In genomic region chr14:104864267-104865068, GRCh38 we compare ENCODE assay signal across 8 cellular contexts. TPM values are rescaled to one million over a fixed set of nuclear protein-coding genes. Genes with fewer than 3 reads are reported as not detected.
A peak's percentile ranks its signal among the peaks of the same experiment; 100 is the strongest.
DNase-seq lines count a peak whose midpoint lies in the region; ATAC-seq and TF ChIP-seq lines count a peak whose summit lies in the region.

No MANE protein-coding gene starts in this region.

- H3K27me3 Mint-ChIP-seq in endothelial cell (ENCODE audit: unreplicated experiment): peaks cover 9% of the 10 kb centered on the region
- H3K27me3 Mint-ChIP-seq in naive thymus-derived CD8-positive, alpha-beta T cell: peaks cover 1 to 32% (median 12%) of the 10 kb centered on the region in 5 donors

- H3K27ac ChIP-seq in SJSA1: no peak overlapping the region

- POLR2A ChIA-PET in naive thymus-derived CD8-positive, alpha-beta T cell (lab: Charles Lee): interaction anchor here (0.6 kb wide), 1 partner anchor 536 kb away, joined by 5 read pairs; no protein-coding TSS in a partner anchor

- peak overlapping the region; percentile 25 for H3K4me3 ChIP-seq in SJSA1

- H3K9me3 Mint-ChIP-seq in endothelial cell (ENCODE audit: unreplicated experiment): no peaks in the 10 kb centered on the region
- H3K9me3 Mint-ChIP-seq in naive thymus-derived CD8-positive, alpha-beta T cell: peaks cover 0 to 3% (median 0%) of the 10 kb centered on the region in 9 donors

- H3K4me1 Mint-ChIP-seq in endothelial cell (ENCODE audit: unreplicated experiment): no peaks in the 10 kb centered on the region
- peaks cover 7 to 12% (median 9%) of the 10 kb centered on the region in 4 donors for H3K4me1 Mint-ChIP-seq in naive thymus-derived CD8-positive, alpha-beta T cell

- TF ChIP-seq CTCF in endothelial cell (IDR thresholded peaks at IDR 0.05; ENCODE audit: unreplicated experiment): no peak

- no peak overlapping the region for H3K27ac Mint-ChIP-seq in endothelial cell (ENCODE audit: unreplicated experiment)
- H3K27ac Mint-ChIP-seq in naive thymus-derived CD8-positive, alpha-beta T cell: peak overlapping the region in 1 of 10 donors; percentile 43

- DNase-seq in DMS 273 (lab: John Stamatoyannopoulos, UW; ENCODE audit: unreplicated experiment) (peak; percentile 50), DMS 273 treated with DMSO at 0.1 percent for 48 hours (lab: John Stamatoyannopoulos, UW) (no peak), SJSA1 (ENCODE audit: low read depth in 1 of 2, low spot score in 2 of 2) (no peak), endothelial cell (ENCODE audit: low spot score) (peak; percentile 18)
- peak in 2 of 10 donors; percentile 21 to 22 for DNase-seq in naive thymus-derived CD8-positive, alpha-beta T cell

- H3K36me3 Mint-ChIP-seq in endothelial cell (ENCODE audit: low read depth, unreplicated experiment): peaks cover 6% of the 10 kb centered on the region
- no peaks in the 10 kb centered on the region for H3K36me3 Mint-ChIP-seq in naive thymus-derived CD8-positive, alpha-beta T cell

- H3K9me3 ChIP-seq in SJSA1 (replicated peaks): no peaks in the 10 kb centered on the region

- H3K4me1 ChIP-seq in SJSA1 (replicated peaks): peaks cover 16% of the 10 kb centered on the region

- H3K27me3 ChIP-seq in SJSA1 (replicated peaks): peaks cover 10% of the 10 kb centered on the region

- peak overlapping the region; percentile 59 for H3K4me3 Mint-ChIP-seq in endothelial cell (ENCODE audit: unreplicated experiment)
- H3K4me3 Mint-ChIP-seq in naive thymus-derived CD8-positive, alpha-beta T cell: peak overlapping the region; percentile 36 to 68 (median 54)

- peak in 1 of 2 donors; percentile 32 for ATAC-seq in naive thymus-derived CD8-positive, alpha-beta T cell
- no peak for ATAC-seq in GM18519 (IDR thresholded peaks at IDR 0.05; ENCODE audit: low FRiP score, unreplicated experiment)
- ATAC-seq in GM18511 (IDR thresholded peaks at IDR 0.05; ENCODE audit: unreplicated experiment): no peak
- no peak for ATAC-seq in GM18498 (IDR thresholded peaks at IDR 0.05; ENCODE audit: unreplicated experiment)

- H3K36me3 ChIP-seq in SJSA1: 0 out of 2 replicates have a peak, but pooled peaks cover 5% of the 10 kb centered on the region

RNA-seq across cellular contexts. Expression of gene CEP170B, which starts 0.6 kb away (rescaled TPM):
- 5.9 and 9.3 TPM in 2 replicates for total RNA-seq in SJSA1 (2014; rRNA removed; shearing (Covaris generic))
- 11.3 TPM for total RNA-seq in endothelial cell (ENCODE audit: unreplicated experiment)
- total RNA-seq in naive thymus-derived CD8-positive, alpha-beta T cell: 1 to 10 TPM; 4.6 to 4.8 TPM
- under 1 TPM in 2 of 3 donors, not detected in 1; 0.03 to 0.05 TPM for polyA plus RNA-seq in naive thymus-derived CD8-positive, alpha-beta T cell

Comparison
In these comparisons a context has a peak if more than half of its experiments do, and no peak if none do; other contexts are left out.
1. DNase-seq: peak in DMS 273 (single experiment) and endothelial cell (single experiment); none in DMS 273 treated with DMSO at 0.1 percent for 48 hours (single experiment) and SJSA1 (0 of 2).